Comparison of ENCODE assay signal across 7 cellular contexts in genomic region chr1:215095524-215095923, GRCh38. TPM values are rescaled to one million over a fixed set of nuclear protein-coding genes. Genes with fewer than 3 reads are reported as not detected.
"Had no signal": no experiment of that assay in that cellular context is flagged by ENCODE, and none has a peak within 500 bp of the region (broad histone marks: within the 10 kb centered on the region; RNA-seq: fewer than 3 reads in every experiment).

No MANE protein-coding gene starts in this region.

- DNase-seq: GM23248, GOT3, H7, KBM-7 had no signal

- H3K4me3 Mint-ChIP-seq: IgD-negative memory B cell had no signal

- H3K36me3 Mint-ChIP-seq: IgD-negative memory B cell had no signal

- H3K4me1 Mint-ChIP-seq: IgD-negative memory B cell had no signal

- H3K27me3 Mint-ChIP-seq: IgD-negative memory B cell had no signal

- H3K27ac Mint-ChIP-seq: IgD-negative memory B cell had no signal

RNA-seq across cellular contexts. Expression of gene KCNK2, which starts 13.0 kb away (rescaled TPM):
- total RNA-seq: HepG2, HT-29 had no signal
